In the genomic region with DNA sequence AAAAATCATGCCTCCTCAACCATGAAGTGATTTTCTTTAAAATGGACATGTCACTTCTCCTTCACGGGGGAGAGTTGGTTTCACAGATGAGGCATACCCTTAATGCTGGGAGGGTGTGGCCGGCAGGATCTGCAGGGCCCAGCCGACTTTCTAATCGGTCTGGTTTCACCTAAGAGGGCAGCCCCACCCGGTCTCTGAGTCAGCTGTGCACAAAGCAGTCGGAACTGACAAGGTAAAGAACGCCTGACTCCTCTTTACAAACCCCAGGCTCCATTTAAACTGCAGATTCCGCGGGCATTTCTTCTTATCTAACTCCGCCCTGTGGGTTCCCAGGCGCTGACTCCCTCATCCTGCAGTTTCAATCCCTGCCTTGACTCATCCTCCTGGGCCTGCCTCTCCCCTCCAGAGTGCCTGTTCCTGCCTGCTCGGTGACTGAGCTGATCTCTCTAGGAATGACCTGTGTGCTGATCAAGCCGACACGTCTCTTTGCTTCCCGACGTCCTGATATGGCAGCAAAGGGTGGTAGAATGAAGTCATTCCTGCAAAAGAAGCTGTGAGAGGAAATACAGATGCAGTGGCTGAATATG, we compare ENCODE assay signal across 1 cellular context.
A peak's percentile ranks its signal among the peaks of the same experiment; 100 is the strongest.
TF ChIP-seq lines count a peak whose summit lies in the region.

No MANE protein-coding gene starts in this region.

TF ChIP-seq in HEK293, 187 proteins besides CTCF, POLR2A, EP300 and RAD21 (continued from another document):
- TF ChIP-seq ZNF133 (tag by site-specific recombination; IDR thresholded peaks at IDR 0.05): no peak
- no peak for TF ChIP-seq ZNF76 (tag by site-specific recombination; IDR thresholded peaks at IDR 0.05; ENCODE audit: borderline replicate concordance, low read depth)
- no peak for TF ChIP-seq GLI2 (tag by site-specific recombination; IDR thresholded peaks at IDR 0.05; ENCODE audit: borderline replicate concordance, low read depth)
- TF ChIP-seq, protein P1, sequence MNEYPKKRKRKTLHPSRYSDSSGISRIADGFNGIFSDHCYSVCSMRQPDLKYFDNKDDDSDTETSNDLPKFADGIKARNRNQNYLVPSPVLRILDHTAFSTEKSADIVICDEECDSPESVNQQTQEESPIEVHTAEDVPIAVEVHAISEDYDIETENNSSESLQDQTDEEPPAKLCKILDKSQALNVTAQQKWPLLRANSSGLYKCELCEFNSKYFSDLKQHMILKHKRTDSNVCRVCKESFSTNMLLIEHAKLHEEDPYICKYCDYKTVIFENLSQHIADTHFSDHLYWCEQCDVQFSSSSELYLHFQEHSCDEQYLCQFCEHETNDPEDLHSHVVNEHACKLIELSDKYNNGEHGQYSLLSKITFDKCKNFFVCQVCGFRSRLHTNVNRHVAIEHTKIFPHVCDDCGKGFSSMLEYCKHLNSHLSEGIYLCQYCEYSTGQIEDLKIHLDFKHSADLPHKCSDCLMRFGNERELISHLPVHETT (tag by site-specific recombination; IDR thresholded peaks at IDR 0.05): 0 out of 2 replicates have a peak, but pooled peaks have one; percentile 41
- TF ChIP-seq ZNF830 (tag by site-specific recombination; IDR thresholded peaks at IDR 0.05; ENCODE audit: low read depth): no peak
- TF ChIP-seq EGR2 (tag by site-specific recombination; IDR thresholded peaks at IDR 0.05; ENCODE audit: low read depth): no peak
- TF ChIP-seq, protein P2, sequence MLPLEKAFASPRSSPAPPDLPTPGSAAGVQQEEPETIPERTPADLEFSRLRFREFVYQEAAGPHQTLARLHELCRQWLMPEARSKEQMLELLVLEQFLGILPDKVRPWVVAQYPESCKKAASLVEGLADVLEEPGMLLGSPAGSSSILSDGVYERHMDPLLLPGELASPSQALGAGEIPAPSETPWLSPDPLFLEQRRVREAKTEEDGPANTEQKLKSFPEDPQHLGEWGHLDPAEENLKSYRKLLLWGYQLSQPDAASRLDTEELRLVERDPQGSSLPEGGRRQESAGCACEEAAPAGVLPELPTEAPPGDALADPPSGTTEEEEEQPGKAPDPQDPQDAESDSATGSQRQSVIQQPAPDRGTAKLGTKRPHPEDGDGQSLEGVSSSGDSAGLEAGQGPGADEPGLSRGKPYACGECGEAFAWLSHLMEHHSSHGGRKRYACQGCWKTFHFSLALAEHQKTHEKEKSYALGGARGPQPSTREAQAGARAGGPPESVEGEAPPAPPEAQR (tag by site-specific recombination; IDR thresholded peaks at IDR 0.05): no peak
- TF ChIP-seq KLF7 (tag by site-specific recombination; IDR thresholded peaks at IDR 0.05; ENCODE audit: borderline replicate concordance): no peak
- peak; percentile 56 for TF ChIP-seq FEZF1 (tag by site-specific recombination; IDR thresholded peaks at IDR 0.05)
- TF ChIP-seq ZNF19 (tag by site-specific recombination; IDR thresholded peaks at IDR 0.05; ENCODE audit: low read depth): no peak
- no peak for TF ChIP-seq ZNF624 (tag by site-specific recombination; IDR thresholded peaks at IDR 0.05)
- peak; percentile 60 for TF ChIP-seq KLF1 (tag by site-specific recombination; IDR thresholded peaks at IDR 0.05)
- peak; percentile 33; the same call in 1 of the 2 replicates for TF ChIP-seq SP7 (tag by site-specific recombination; IDR thresholded peaks at IDR 0.05)
- TF ChIP-seq ZNF843 (tag by site-specific recombination; IDR thresholded peaks at IDR 0.05): no peak
- no peak for TF ChIP-seq YY1 (tag by site-specific recombination; IDR thresholded peaks at IDR 0.05)
